33 cellular contexts compared by ENCODE assay signal in the genomic region with DNA sequence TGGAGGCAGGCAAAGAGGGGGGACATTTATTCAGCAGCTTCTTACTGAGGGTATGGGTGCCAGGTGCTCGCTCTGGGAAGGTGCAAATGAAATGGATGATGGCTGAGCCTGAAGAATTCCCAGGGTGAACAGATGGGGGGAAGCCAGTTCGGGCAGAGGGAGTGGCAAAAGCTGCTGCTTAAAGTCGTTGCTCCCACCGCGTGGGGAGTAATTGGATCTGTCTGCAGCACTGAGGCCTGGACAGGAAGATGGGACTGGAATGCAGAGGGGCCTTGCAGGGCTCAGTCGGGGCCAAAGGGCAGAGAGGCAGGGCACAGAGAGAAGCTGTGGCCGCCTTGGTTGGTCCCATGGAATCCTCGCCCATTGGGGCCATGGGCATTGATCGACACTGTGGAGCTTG. TPM values are rescaled to one million over a fixed set of nuclear protein-coding genes. Genes with fewer than 3 reads are reported as not detected.
A peak's percentile ranks its signal among the peaks of the same experiment; 100 is the strongest.
DNase-seq lines count a peak whose midpoint lies in the region; ATAC-seq, FAIRE-seq and TF ChIP-seq lines count a peak whose summit lies in the region.
"Had no signal": no experiment of that assay in that cellular context is flagged by ENCODE, and none has a peak within 500 bp of the region (broad histone marks: within the 10 kb centered on the region; RNA-seq: fewer than 3 reads in every experiment).

No MANE protein-coding gene starts in this region.

- TF ChIP-seq POLR2A in testis (IDR thresholded peaks at IDR 0.05), result no peak

- peaks cover 6% of the 10 kb centered on the region for H3K9me3 Mint-ChIP-seq in glutamatergic neuron (ENCODE audit: unreplicated experiment)
- no peaks in the 10 kb centered on the region for H3K9me3 Mint-ChIP-seq in activated T-cell treated with anti-CD3 and anti-CD28 coated beads, Interleukin-2, amount 50 U/mL, for 72 hours
- H3K9me3 Mint-ChIP-seq: activated naive CD4-positive, alpha-beta T cell treated with anti-CD3 and anti-CD28 coated beads, Interleukin-2, amount 10 ng/mL, durations not matched to agents 7 days and 5 days; activated T-helper 17 cell treated with anti-CD3 and anti-CD28 coated beads, Interleukin-2, amount 50 U/mL, for 72 hours; CD8-positive, alpha-beta T cell; natural killer cell had no signal

- peak; percentile 76 for DNase-seq in DMS 273 treated with DMSO at 0.1 percent for 48 hours (lab: John Stamatoyannopoulos, UW)
- DNase-seq in NCI-H82 treated with DMSO at 0.1 percent for 48 hours (lab: John Stamatoyannopoulos, UW; ENCODE audit: unreplicated experiment), result peak; percentile 85
- peak; percentile 37 for DNase-seq in glutamatergic neuron
- no peak for DNase-seq in pancreas
- no peak for DNase-seq in activated T-cell treated with anti-CD3 and anti-CD28 coated beads, Interleukin-2, amount 50 U/mL, for 72 hours
- DNase-seq in NCI-H2107 treated with DMSO at 0.1 percent for 48 hours (lab: John Stamatoyannopoulos, UW; ENCODE audit: unreplicated experiment), result no peak
- no peak for DNase-seq in NCI-H1930 (lab: John Stamatoyannopoulos, UW)
- DNase-seq in testis, result no peak
- DNase-seq: activated CD4-positive, alpha-beta T cell treated with anti-CD3 and anti-CD28 coated beads for 1 hour; activated CD8-positive, alpha-beta T cell treated with anti-CD3 and anti-CD28 coated beads, Interleukin-2, amount 10 ng/mL, durations not matched to agents 7 days and 5 days; activated naive CD4-positive, alpha-beta T cell treated with anti-CD3 and anti-CD28 coated beads, Interleukin-2, amount 10 ng/mL, durations not matched to agents 7 days and 5 days; CD8-positive, alpha-beta T cell; DMS153; dorsolateral prefrontal cortex; HCEC 1CT; heart right ventricle; Karpas-422; kidney; mucosa of descending colon; natural killer cell; NCI-H1417; NCI-H446 treated with DMSO at 0.1 percent for 48 hours; NK-92 treated with Interleukin-12 subunit alpha and Interleukin-12 subunit beta, amount 100 ng/mL, for 24 hours; Right ventricle myocardium superior; stimulated activated naive CD4-positive, alpha-beta T cell; T-helper 2 cell had no signal

- H3K27me3 ChIP-seq in pancreas (no peaks in the 10 kb centered on the region), testis (no peaks in the 10 kb centered on the region)
- H3K27me3 ChIP-seq: adrenal gland, heart right ventricle, vagina had no signal

- H3K27ac ChIP-seq in pancreas, result peak overlapping the region in 3 of 4 donors; percentile 32 to 78 (median 74)
- H3K27ac ChIP-seq in testis, result no peak overlapping the region
- H3K27ac ChIP-seq: A549, dorsolateral prefrontal cortex, heart right ventricle, vagina had no signal

- FAIRE-seq in pancreas (lab: Jason Lieb, UNC), result no peak
- FAIRE-seq: A549, GM12891, kidney had no signal

- WGBS in pancreas, 2 donors, result 70 to 73% methylated on average over 9 of the region's 9 CpGs
- 57 to 61% methylated on average over 9 of the region's 9 CpGs for whole genome bisulfite sequencing in testis, 2 donors

- H3K36me3 ChIP-seq in pancreas (no peaks in the 10 kb centered on the region), testis (ENCODE audit: low read depth, missing control alignments) (no peaks in the 10 kb centered on the region)
- H3K36me3 ChIP-seq: adrenal gland, heart right ventricle, vagina had no signal

- peak overlapping the region; percentile 36 for H3K4me3 Mint-ChIP-seq in glutamatergic neuron (ENCODE audit: unreplicated experiment)
- H3K4me3 Mint-ChIP-seq in activated T-cell treated with anti-CD3 and anti-CD28 coated beads, Interleukin-2, amount 50 U/mL, for 72 hours, result no peak overlapping the region
- H3K4me3 Mint-ChIP-seq: activated CD8-positive, alpha-beta T cell treated with anti-CD3 and anti-CD28 coated beads, Interleukin-2, amount 10 ng/mL, durations not matched to agents 7 days and 5 days; activated naive CD4-positive, alpha-beta T cell treated with anti-CD3 and anti-CD28 coated beads, Interleukin-2, amount 10 ng/mL, durations not matched to agents 7 days and 5 days; activated T-helper 17 cell treated with anti-CD3 and anti-CD28 coated beads, Interleukin-2, amount 50 U/mL, for 72 hours; CD8-positive, alpha-beta T cell; natural killer cell had no signal

- H3K9me3 ChIP-seq in pancreas (no peaks in the 10 kb centered on the region), testis (no peaks in the 10 kb centered on the region)
- H3K9me3 ChIP-seq: A549, adrenal gland, heart right ventricle, mucosa of descending colon, vagina had no signal

- intact Hi-C loops in pancreas (cut with DNase I), result no loop called here
- intact Hi-C loops in testis (cut with DNase I; ENCODE audit: low total_unique reads), result no loop called here

- peak in 2 of 4 donors; percentile 1 to 3 for ATAC-seq in pancreas
- ATAC-seq in activated T-cell treated with anti-CD3 and anti-CD28 coated beads, Interleukin-2, amount 50 U/mL, for 72 hours (replicated peaks in 1 of 2), result no peak
- ATAC-seq: A549; activated CD8-positive, alpha-beta T cell treated with anti-CD3 and anti-CD28 coated beads, Interleukin-2, amount 10 ng/mL, durations not matched to agents 7 days and 5 days; activated T-helper 17 cell treated with anti-CD3 and anti-CD28 coated beads, Interleukin-2, amount 50 U/mL, for 72 hours; CD8-positive, alpha-beta T cell; heart right ventricle; mucosa of descending colon; natural killer cell; Panc1; SK-N-SH treated with all-trans-retinoic acid at 6 μM for 48 hours had no signal

- no peaks in the 10 kb centered on the region for H3K36me3 Mint-ChIP-seq in glutamatergic neuron (ENCODE audit: unreplicated experiment)
- no peaks in the 10 kb centered on the region for H3K36me3 Mint-ChIP-seq in activated T-cell treated with anti-CD3 and anti-CD28 coated beads, Interleukin-2, amount 50 U/mL, for 72 hours (ENCODE audit: insufficient read depth in 2 of 2)
- H3K36me3 Mint-ChIP-seq: activated naive CD4-positive, alpha-beta T cell treated with anti-CD3 and anti-CD28 coated beads, Interleukin-2, amount 10 ng/mL, durations not matched to agents 7 days and 5 days; CD8-positive, alpha-beta T cell; natural killer cell had no signal

- H3K4me3 ChIP-seq in pancreas (no peak overlapping the region), testis (no peak overlapping the region)
- H3K4me3 ChIP-seq: A549, adrenal gland, dorsolateral prefrontal cortex, heart right ventricle, mucosa of descending colon, vagina had no signal

- TF ChIP-seq CTCF in glutamatergic neuron (IDR thresholded peaks at IDR 0.05; ENCODE audit: partially characterized antibody, unreplicated experiment) (no peak), pancreas (IDR thresholded peaks at IDR 0.05) (no peak), testis (IDR thresholded peaks at IDR 0.05) (no peak)

- peaks cover 4% of the 10 kb centered on the region for H3K27me3 Mint-ChIP-seq in glutamatergic neuron (ENCODE audit: unreplicated experiment)
- H3K27me3 Mint-ChIP-seq in activated T-cell treated with anti-CD3 and anti-CD28 coated beads, Interleukin-2, amount 50 U/mL, for 72 hours (ENCODE audit: low read depth), result no peaks in the 10 kb centered on the region

- peaks cover 68% of the 10 kb centered on the region for H3K4me1 Mint-ChIP-seq in glutamatergic neuron (ENCODE audit: low read depth, unreplicated experiment)
- no peaks in the 10 kb centered on the region for H3K4me1 Mint-ChIP-seq in activated T-cell treated with anti-CD3 and anti-CD28 coated beads, Interleukin-2, amount 50 U/mL, for 72 hours (ENCODE audit: low read depth)
- H3K4me1 Mint-ChIP-seq: activated naive CD4-positive, alpha-beta T cell treated with anti-CD3 and anti-CD28 coated beads, Interleukin-2, amount 10 ng/mL, durations not matched to agents 7 days and 5 days; activated T-helper 17 cell treated with anti-CD3 and anti-CD28 coated beads, Interleukin-2, amount 50 U/mL, for 72 hours had no signal

- H3K4me1 ChIP-seq in pancreas, result peaks cover 53 to 77% (median 70%) of the 10 kb centered on the region in 3 donors
- H3K4me1 ChIP-seq in testis, result peaks cover 20% of the 10 kb centered on the region
- H3K4me1 ChIP-seq: vagina had no signal

- H3K27ac Mint-ChIP-seq in glutamatergic neuron (ENCODE audit: unreplicated experiment), result peak overlapping the region; percentile 89
- no peak overlapping the region for H3K27ac Mint-ChIP-seq in activated T-cell treated with anti-CD3 and anti-CD28 coated beads, Interleukin-2, amount 50 U/mL, for 72 hours
- H3K27ac Mint-ChIP-seq: activated CD8-positive, alpha-beta T cell treated with anti-CD3 and anti-CD28 coated beads, Interleukin-2, amount 10 ng/mL, durations not matched to agents 7 days and 5 days; activated naive CD4-positive, alpha-beta T cell treated with anti-CD3 and anti-CD28 coated beads, Interleukin-2, amount 10 ng/mL, durations not matched to agents 7 days and 5 days; activated T-helper 17 cell treated with anti-CD3 and anti-CD28 coated beads, Interleukin-2, amount 50 U/mL, for 72 hours; CD8-positive, alpha-beta T cell; natural killer cell had no signal

RNA-seq across cellular contexts. Expression of gene NEDD4L, which starts 51.2 kb away (rescaled TPM):
- total RNA-seq in glutamatergic neuron (ENCODE audit: unreplicated experiment) (209 TPM), pancreas (100 to 1,000 TPM in 2 of 6 donors, 10 to 100 TPM in 4; 57.7 to 113 (median 72.3) TPM), testis (10 to 100 TPM; 42.7 to 43.1 TPM)
- polyA plus RNA-seq in pancreas (10 to 100 TPM; 45.0 to 67.5 TPM), testis (ENCODE audit: insufficient read depth, low read depth, low replicate concordance) (14.3 TPM)
- 1 to 10 TPM; 5.0 to 7.3 TPM for total RNA-seq in activated T-cell treated with anti-CD3 and anti-CD28 coated beads, Interleukin-2, amount 50 U/mL, for 72 hours

Comparison
In these comparisons a context has a peak if more than half of its experiments do, and no peak if none do; other contexts are left out.
1. DNase-seq: peak in DMS 273 treated with DMSO at 0.1 percent for 48 hours (single experiment), NCI-H82 treated with DMSO at 0.1 percent for 48 hours (single experiment) and glutamatergic neuron (single experiment); none in pancreas (0 of 6), activated T-cell treated with anti-CD3 and anti-CD28 coated beads, Interleukin-2, amount 50 U/mL, for 72 hours (0 of 2), NCI-H2107 treated with DMSO at 0.1 percent for 48 hours (single experiment), NCI-H1930 (0 of 2) and testis (single experiment).
2. H3K27ac ChIP-seq: peak in pancreas (3 of 4); none in testis (0 of 2).
3. RNA of gene NEDD4L, which starts 51.2 kb away (total RNA-seq): 209 TPM in glutamatergic neuron (single experiment), 57.7 to 113 TPM in pancreas and 42.7 to 43.1 TPM in testis; 5.0 to 7.3 TPM in activated T-cell treated with anti-CD3 and anti-CD28 coated beads, Interleukin-2, amount 50 U/mL, for 72 hours; every median in the first group is over 4 times any median in the second.